10 cellular contexts compared by ENCODE assay signal in genomic region chr9:503331-503730, GRCh38. TPM values are rescaled to one million over a fixed set of nuclear protein-coding genes. Genes with fewer than 3 reads are reported as not detected.
A peak's percentile ranks its signal among the peaks of the same experiment; 100 is the strongest.
DNase-seq lines count a peak whose midpoint lies in the region; ATAC-seq and TF ChIP-seq lines count a peak whose summit lies in the region.
"Had no signal": no experiment of that assay in that cellular context is flagged by ENCODE, and none has a peak within 500 bp of the region (broad histone marks: within the 10 kb centered on the region; RNA-seq: fewer than 3 reads in every experiment).

No MANE protein-coding gene starts in this region.

- H3K36me3 ChIP-seq in SK-N-MC (ENCODE audit: insufficient read depth, low read length): no peaks in the 10 kb centered on the region
- no peaks in the 10 kb centered on the region for H3K36me3 ChIP-seq in iPS-15b (ENCODE audit: control insufficient read depth, insufficient read depth, low read length)
- H3K36me3 ChIP-seq in skeletal muscle tissue (ENCODE audit: control insufficient read depth in 3 of 3, insufficient read depth in 3 of 3, low read length in 3 of 3): no peaks in the 10 kb centered on the region
- no peaks in the 10 kb centered on the region for H3K36me3 ChIP-seq in tibial nerve

- peak overlapping the region; percentile 26 for H3K27ac Mint-ChIP-seq in T-helper 1 cell treated with Interleukin-12 subunit alpha and Interleukin-12 subunit beta and Interleukin-4 antibody, amounts not matched to agents 30 μg/mL and 1 μg/mL, for 36 hours

- H3K27me3 ChIP-seq in iPS-15b (ENCODE audit: control insufficient read depth, insufficient read depth, low read length) (peaks cover 25% of the 10 kb centered on the region), skeletal muscle tissue (ENCODE audit: control insufficient read depth in 3 of 3, insufficient read depth in 3 of 3, low read length in 3 of 3) (peaks cover 0 to 6% (median 0%) of the 10 kb centered on the region in 3 donors), tibial nerve (no peaks in the 10 kb centered on the region)
- H3K27me3 ChIP-seq: foreskin keratinocyte had no signal

- no peak for ATAC-seq in GM21367 (IDR thresholded peaks at IDR 0.05; ENCODE audit: unreplicated experiment)

- DNase-seq in T-helper 1 cell (no peak), SK-N-MC (ENCODE audit: low read depth, low spot score) (no peak), iPS-NIHi7 (ENCODE audit: extremely low spot score) (no peak), tibial nerve (ENCODE audit: low spot score in 2 of 2) (no peak)
- DNase-seq: NCI-H446 had no signal

- H3K9me3 Mint-ChIP-seq in T-helper 1 cell treated with Interleukin-12 subunit alpha and Interleukin-12 subunit beta and Interleukin-4 antibody, amounts not matched to agents 30 μg/mL and 1 μg/mL, for 36 hours: no peaks in the 10 kb centered on the region

- H3K9ac ChIP-seq in SK-N-MC (ENCODE audit: insufficient read length) (no peak overlapping the region), iPS-15b (ENCODE audit: low read depth, low read length) (no peak overlapping the region), skeletal muscle tissue (ENCODE audit: low read depth in 1 of 3, low read length in 3 of 3) (peak overlapping the region in 1 of 3 donors; percentile 79)

- no peak for TF ChIP-seq CTCF in tibial nerve (IDR thresholded peaks at IDR 0.05)

- 74 to 81% methylated on average over 9 of the region's 9 CpGs for WGBS in tibial nerve, 2 donors

- peaks cover 4% of the 10 kb centered on the region for H3K4me1 Mint-ChIP-seq in T-helper 1 cell treated with Interleukin-12 subunit alpha and Interleukin-12 subunit beta and Interleukin-4 antibody, amounts not matched to agents 30 μg/mL and 1 μg/mL, for 36 hours (ENCODE audit: low read depth)

- H3K9me3 ChIP-seq in SK-N-MC (ENCODE audit: low read depth, low read length) (no peaks in the 10 kb centered on the region), iPS-15b (ENCODE audit: control insufficient read depth, insufficient read depth, low read length) (no peaks in the 10 kb centered on the region), skeletal muscle tissue (ENCODE audit: control insufficient read depth in 3 of 3, low read length in 3 of 3) (no peaks in the 10 kb centered on the region), tibial nerve (no peaks in the 10 kb centered on the region)

- no peak for TF ChIP-seq POLR2A in tibial nerve (IDR thresholded peaks at IDR 0.05)

- H3K27me3 Mint-ChIP-seq in T-helper 1 cell treated with Interleukin-12 subunit alpha and Interleukin-12 subunit beta and Interleukin-4 antibody, amounts not matched to agents 30 μg/mL and 1 μg/mL, for 36 hours (ENCODE audit: low read depth): peaks cover 49% of the 10 kb centered on the region

- no peaks in the 10 kb centered on the region for H3K36me3 Mint-ChIP-seq in T-helper 1 cell treated with Interleukin-12 subunit alpha and Interleukin-12 subunit beta and Interleukin-4 antibody, amounts not matched to agents 30 μg/mL and 1 μg/mL, for 36 hours (ENCODE audit: low read depth)

- H3K4me3 ChIP-seq in SK-N-MC (peak overlapping the region; percentile 85), iPS-15b (ENCODE audit: low read depth, low read length) (peak overlapping the region; percentile 69), skeletal muscle tissue (ENCODE audit: low read length in 3 of 3) (peak overlapping the region in 2 of 3 donors; percentile 81 to 82), tibial nerve (peak overlapping the region in 2 of 4 donors; percentile 72 to 93)

- H3K27ac ChIP-seq in SK-N-MC (no peak overlapping the region), skeletal muscle tissue (ENCODE audit: low read depth, low read length) (no peak overlapping the region), tibial nerve (peak overlapping the region in 2 of 4 donors; percentile 82 to 93)
- H3K27ac ChIP-seq: foreskin keratinocyte had no signal

- peaks cover 5% of the 10 kb centered on the region for H3K4me1 ChIP-seq in iPS-15b (ENCODE audit: control insufficient read depth, insufficient read depth, low read length)
- H3K4me1 ChIP-seq in skeletal muscle tissue (ENCODE audit: control insufficient read depth in 3 of 3, insufficient read depth in 3 of 3, low read length in 3 of 3): peaks cover 11 to 12% (median 12%) of the 10 kb centered on the region in 3 donors
- H3K4me1 ChIP-seq in tibial nerve: peaks cover 0 to 25% (median 10%) of the 10 kb centered on the region in 4 donors

- peak overlapping the region; percentile 84 for H3K4me3 Mint-ChIP-seq in T-helper 1 cell treated with Interleukin-12 subunit alpha and Interleukin-12 subunit beta and Interleukin-4 antibody, amounts not matched to agents 30 μg/mL and 1 μg/mL, for 36 hours

- no peak for TF ChIP-seq EP300 in tibial nerve (IDR thresholded peaks at IDR 0.05)

RNA-seq across cellular contexts. Expression of gene KANK1, which starts 1.2 kb away (rescaled TPM):
- total RNA-seq in skeletal muscle tissue (27.7 TPM), tibial nerve (10 to 100 TPM; 54.9 to 61.8 (median 59.8) TPM)
